32 cellular contexts compared by ENCODE assay signal in the genomic region with DNA sequence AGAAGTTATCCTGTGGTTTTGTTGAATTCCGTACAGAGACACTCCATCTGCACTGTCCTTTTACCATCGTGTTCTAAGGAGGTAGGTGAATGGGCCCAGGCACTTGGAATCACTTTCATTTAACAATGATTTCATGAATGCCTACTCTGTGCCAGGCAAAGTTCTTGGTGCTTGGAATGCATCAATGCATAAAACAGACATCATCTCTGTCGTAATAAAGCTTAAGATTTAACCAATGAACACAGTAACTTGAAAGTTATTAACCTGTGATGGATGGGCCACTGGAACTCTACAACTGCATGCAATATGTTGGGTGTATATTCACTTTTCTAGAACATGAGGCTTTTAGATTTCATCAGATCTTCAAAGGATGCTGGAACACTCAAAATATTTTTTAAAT. TPM values are rescaled to one million over a fixed set of nuclear protein-coding genes. Genes with fewer than 3 reads are reported as not detected.
"Had no signal": no experiment of that assay in that cellular context is flagged by ENCODE, and none has a peak within 500 bp of the region (broad histone marks: within the 10 kb centered on the region; RNA-seq: fewer than 3 reads in every experiment).

No MANE protein-coding gene starts in this region.

- H3K4me1 Mint-ChIP-seq: activated CD4-positive, alpha-beta T cell treated with anti-CD3 and anti-CD28 coated beads for 36 hours; activated CD4-positive, alpha-beta T cell treated with anti-CD3 and anti-CD28 coated beads, Interleukin-2, amount 10 ng/mL, durations not matched to agents 24 days and 14 days; activated CD8-positive, alpha-beta memory T cell treated with anti-CD3 and anti-CD28 coated beads, Interleukin-2, amount 10 ng/mL, durations not matched to agents 7 days and 5 days; activated naive CD4-positive, alpha-beta T cell treated with anti-CD3 and anti-CD28 coated beads, Interleukin-2, amount 10 ng/mL, durations not matched to agents 7 days and 5 days; activated naive CD8-positive, alpha-beta T cell treated with anti-CD3 and anti-CD28 coated beads, Interleukin-2, amount 10 ng/mL, durations not matched to agents 7 days and 5 days; endodermal cell had no signal

- H3K27me3 ChIP-seq: body of pancreas, dorsolateral prefrontal cortex, esophagus muscularis mucosa, foreskin keratinocyte, gastrocnemius medialis, heart left ventricle had no signal

- H3K27ac ChIP-seq: body of pancreas, dorsolateral prefrontal cortex, esophagus muscularis mucosa, foreskin keratinocyte, gastrocnemius medialis, heart left ventricle had no signal

- H3K36me3 ChIP-seq: esophagus muscularis mucosa, gastrocnemius medialis, heart left ventricle had no signal

- H3K4me3 Mint-ChIP-seq: activated CD4-positive, alpha-beta memory T cell treated with anti-CD3 and anti-CD28 coated beads for 36 hours; activated CD4-positive, alpha-beta T cell treated with anti-CD3 and anti-CD28 coated beads for 36 hours; activated CD4-positive, alpha-beta T cell treated with anti-CD3 and anti-CD28 coated beads, Interleukin-2, amount 10 ng/mL, durations not matched to agents 24 days and 14 days; activated CD8-positive, alpha-beta memory T cell treated with anti-CD3 and anti-CD28 coated beads, Interleukin-2, amount 10 ng/mL, durations not matched to agents 7 days and 5 days; activated CD8-positive, alpha-beta T cell treated with anti-CD3 and anti-CD28 coated beads, Interleukin-2, amount 10 ng/mL, durations not matched to agents 7 days and 5 days; activated naive CD4-positive, alpha-beta T cell treated with anti-CD3 and anti-CD28 coated beads, Interleukin-2, amount 10 ng/mL, durations not matched to agents 7 days and 5 days; activated naive CD8-positive, alpha-beta T cell treated with anti-CD3 and anti-CD28 coated beads, Interleukin-2, amount 10 ng/mL, durations not matched to agents 7 days and 5 days; activated T-cell treated with anti-CD3 and anti-CD28 coated beads, Interleukin-2, amount 50 U/mL, for 24 hours; activated T-cell treated with anti-CD3 and anti-CD28 coated beads, Interleukin-2, amount 50 U/mL, for 72 hours; endodermal cell had no signal

- ATAC-seq: activated CD4-positive, alpha-beta T cell treated with anti-CD3 and anti-CD28 coated beads for 36 hours; activated CD8-positive, alpha-beta memory T cell treated with anti-CD3 and anti-CD28 coated beads, Interleukin-2, amount 10 ng/mL, durations not matched to agents 7 days and 5 days; activated CD8-positive, alpha-beta T cell treated with anti-CD3 and anti-CD28 coated beads, Interleukin-2, amount 10 ng/mL, durations not matched to agents 7 days and 5 days; activated naive CD4-positive, alpha-beta T cell treated with anti-CD3 and anti-CD28 coated beads, Interleukin-2, amount 50 U/mL, for 72 hours; activated T-cell treated with anti-CD3 and anti-CD28 coated beads, Interleukin-2, amount 50 U/mL, for 72 hours; body of pancreas; foreskin keratinocyte; gastrocnemius medialis; heart left ventricle had no signal

- DNase-seq: activated CD4-positive, alpha-beta memory T cell treated with anti-CD3 and anti-CD28 coated beads for 36 hours; activated CD4-positive, alpha-beta T cell treated with anti-CD3 and anti-CD28 coated beads for 36 hours; activated CD4-positive, alpha-beta T cell treated with anti-CD3 and anti-CD28 coated beads, Interleukin-2, amount 10 ng/mL, durations not matched to agents 24 days and 14 days; activated CD4-positive, CD25-positive, alpha-beta regulatory T cell; activated CD4-positive, CD25-positive, alpha-beta regulatory T cell treated with anti-CD3 and anti-CD28 coated beads, Interleukin-2, amount 50 U/mL, for 72 hours; activated CD8-positive, alpha-beta memory T cell treated with anti-CD3 and anti-CD28 coated beads, Interleukin-2, amount 10 ng/mL, durations not matched to agents 7 days and 5 days; activated CD8-positive, alpha-beta memory T cell treated with anti-CD3 and anti-CD28 coated beads, Interleukin-2, amount 50 U/mL, for 48 hours; activated CD8-positive, alpha-beta T cell treated with anti-CD3 and anti-CD28 coated beads, Interleukin-2, amount 10 ng/mL, durations not matched to agents 7 days and 5 days; activated gamma-delta T cell; activated naive CD4-positive, alpha-beta T cell; activated naive CD4-positive, alpha-beta T cell treated with anti-CD3 and anti-CD28 coated beads, Interleukin-2, amount 10 ng/mL, durations not matched to agents 7 days and 5 days; activated naive CD8-positive, alpha-beta T cell treated with anti-CD3 and anti-CD28 coated beads, Interleukin-2, amount 10 ng/mL, durations not matched to agents 7 days and 5 days; activated T-cell treated with anti-CD3 and anti-CD28 coated beads for 4 hours; activated T-cell treated with anti-CD3 and anti-CD28 coated beads, Interleukin-2, amount 50 U/mL, for 24 hours; activated T-cell treated with anti-CD3 and anti-CD28 coated beads, Interleukin-2, amount 50 U/mL, for 72 hours; amniotic stem cell; anterior cingulate cortex; body of pancreas; caudate nucleus; cortex of kidney; dorsolateral prefrontal cortex; effector memory CD4-positive, alpha-beta T cell; endodermal cell; erythroblast; foreskin keratinocyte; gastrocnemius medialis; glutamatergic neuron; heart left ventricle; T-helper 2 cell had no signal

- H3K27ac Mint-ChIP-seq: activated CD4-positive, alpha-beta memory T cell treated with anti-CD3 and anti-CD28 coated beads for 36 hours; activated CD4-positive, alpha-beta T cell treated with anti-CD3 and anti-CD28 coated beads for 36 hours; activated CD4-positive, alpha-beta T cell treated with anti-CD3 and anti-CD28 coated beads, Interleukin-2, amount 10 ng/mL, durations not matched to agents 24 days and 14 days; activated CD8-positive, alpha-beta memory T cell treated with anti-CD3 and anti-CD28 coated beads, Interleukin-2, amount 10 ng/mL, durations not matched to agents 7 days and 5 days; activated CD8-positive, alpha-beta T cell treated with anti-CD3 and anti-CD28 coated beads, Interleukin-2, amount 10 ng/mL, durations not matched to agents 7 days and 5 days; activated naive CD4-positive, alpha-beta T cell treated with anti-CD3 and anti-CD28 coated beads, Interleukin-2, amount 10 ng/mL, durations not matched to agents 7 days and 5 days; activated naive CD4-positive, alpha-beta T cell treated with anti-CD3 and anti-CD28 coated beads, Interleukin-2, amount 50 U/mL, for 72 hours; activated naive CD8-positive, alpha-beta T cell treated with anti-CD3 and anti-CD28 coated beads, Interleukin-2, amount 10 ng/mL, durations not matched to agents 7 days and 5 days; activated T-cell treated with anti-CD3 and anti-CD28 coated beads, Interleukin-2, amount 50 U/mL, for 24 hours; activated T-cell treated with anti-CD3 and anti-CD28 coated beads, Interleukin-2, amount 50 U/mL, for 72 hours; endodermal cell had no signal

- H3K36me3 Mint-ChIP-seq: activated CD4-positive, alpha-beta memory T cell treated with anti-CD3 and anti-CD28 coated beads for 36 hours; activated CD8-positive, alpha-beta memory T cell treated with anti-CD3 and anti-CD28 coated beads, Interleukin-2, amount 10 ng/mL, durations not matched to agents 7 days and 5 days; activated naive CD4-positive, alpha-beta T cell treated with anti-CD3 and anti-CD28 coated beads, Interleukin-2, amount 10 ng/mL, durations not matched to agents 7 days and 5 days; activated naive CD4-positive, alpha-beta T cell treated with anti-CD3 and anti-CD28 coated beads, Interleukin-2, amount 50 U/mL, for 72 hours; activated naive CD8-positive, alpha-beta T cell treated with anti-CD3 and anti-CD28 coated beads, Interleukin-2, amount 10 ng/mL, durations not matched to agents 7 days and 5 days had no signal

- H3K9me3 Mint-ChIP-seq: activated CD4-positive, alpha-beta memory T cell treated with anti-CD3 and anti-CD28 coated beads for 36 hours; activated CD4-positive, alpha-beta T cell treated with anti-CD3 and anti-CD28 coated beads, Interleukin-2, amount 10 ng/mL, durations not matched to agents 24 days and 14 days; activated naive CD4-positive, alpha-beta T cell treated with anti-CD3 and anti-CD28 coated beads, Interleukin-2, amount 10 ng/mL, durations not matched to agents 7 days and 5 days; activated naive CD4-positive, alpha-beta T cell treated with anti-CD3 and anti-CD28 coated beads, Interleukin-2, amount 50 U/mL, for 72 hours; activated naive CD8-positive, alpha-beta T cell treated with anti-CD3 and anti-CD28 coated beads, Interleukin-2, amount 10 ng/mL, durations not matched to agents 7 days and 5 days; activated T-cell treated with anti-CD3 and anti-CD28 coated beads, Interleukin-2, amount 50 U/mL, for 24 hours; endodermal cell had no signal

- H3K9me3 ChIP-seq: body of pancreas, esophagus muscularis mucosa, gastrocnemius medialis, heart left ventricle had no signal

- H3K4me3 ChIP-seq: body of pancreas, dorsolateral prefrontal cortex, esophagus muscularis mucosa, gastrocnemius medialis, heart left ventricle had no signal

- FAIRE-seq: colon had no signal

- H3K27me3 Mint-ChIP-seq: activated naive CD4-positive, alpha-beta T cell treated with anti-CD3 and anti-CD28 coated beads, Interleukin-2, amount 10 ng/mL, durations not matched to agents 7 days and 5 days had no signal

- H3K4me1 ChIP-seq: esophagus muscularis mucosa, gastrocnemius medialis, heart left ventricle had no signal

RNA-seq across cellular contexts. Expression of a gene that starts 14.1 kb away (rescaled TPM):
- total RNA-seq: activated CD8-positive, alpha-beta T cell treated with anti-CD3 and anti-CD28 coated beads, Interleukin-2, amount 10 ng/mL, durations not matched to agents 7 days and 5 days had no signal
